ENCODE assay signal across 9 cellular contexts in the genomic region with DNA sequence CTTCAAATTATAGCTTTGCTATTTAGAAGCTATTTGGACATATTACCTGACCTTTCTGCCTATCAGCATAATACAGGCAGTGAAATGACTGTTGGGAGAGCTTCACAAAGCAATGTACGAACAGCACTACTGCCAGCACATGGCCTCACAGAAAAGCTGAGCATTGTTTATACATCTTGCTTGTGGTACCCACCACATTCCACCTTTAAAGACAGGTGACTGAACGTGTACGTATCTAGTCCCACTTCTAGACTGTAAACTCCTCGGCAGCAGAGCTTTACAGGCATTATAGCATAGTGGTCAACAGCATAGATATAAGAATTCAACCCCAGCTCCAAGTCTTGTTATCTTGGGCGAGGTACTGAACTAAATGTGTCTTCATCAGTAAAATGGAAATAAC. TPM values are rescaled to one million over a fixed set of nuclear protein-coding genes. Genes with fewer than 3 reads are reported as not detected.
DNase-seq lines count a peak whose midpoint lies in the region; ATAC-seq and TF ChIP-seq lines count a peak whose summit lies in the region.
"Had no signal": no experiment of that assay in that cellular context is flagged by ENCODE, and none has a peak within 500 bp of the region (broad histone marks: within the 10 kb centered on the region; RNA-seq: fewer than 3 reads in every experiment).

No MANE protein-coding gene starts in this region.

- H3K4me3 Mint-ChIP-seq in stimulated activated naive CD8-positive, alpha-beta T cell treated with anti-CD3 and anti-CD28 coated beads, Interleukin-15, Interleukin-2, amounts not matched to agents 100 ng/mL and 50 ng/mL, for 24 hours, result peak overlapping the region; percentile 86

- H3K27ac ChIP-seq in mammary epithelial cell (ENCODE audit: insufficient read depth, low read depth, low read length), result peak overlapping the region; percentile 95
- H3K27ac ChIP-seq in muscle layer of colon (ENCODE audit: low read depth, low read length), result peak overlapping the region; percentile 85

- CTCF ChIA-PET in mammary epithelial cell (lab: Charles Lee; ENCODE audit: low non-redundant PET), result no interaction called here

- peak overlapping the region; percentile 97 for H3K4me2 ChIP-seq in mammary epithelial cell (ENCODE audit: insufficient read depth, low read depth, low read length)

- dilution Hi-C loops in mammary epithelial cell (cut with HindIII; ENCODE audit: low sequenced_read_pairs), result no loop called here

- TF ChIP-seq CTCF in mammary epithelial cell (conservative IDR thresholded peaks at IDR 0.05 in 1 of 2, IDR thresholded peaks at IDR 0.05 in 1 of 2; ENCODE audit: extremely low read depth in 1 of 2, insufficient read depth in 1 of 2, low read depth in 1 of 2, low read length in 2 of 2), result no peak

- H3K79me2 ChIP-seq in mammary epithelial cell (ENCODE audit: insufficient read depth, low read length), result peaks cover 65% of the 10 kb centered on the region

- H3K27me3 ChIP-seq in mammary epithelial cell (ENCODE audit: insufficient read depth, low read length), result no peaks in the 10 kb centered on the region
- H3K27me3 ChIP-seq in muscle layer of colon (ENCODE audit: control insufficient read depth in 1 of 2, insufficient read depth in 2 of 2, low read length in 2 of 2), result no peaks in the 10 kb centered on the region

- in situ Hi-C loops in mammary epithelial cell (cut with MboI; ENCODE audit: low sequenced_read_pairs in 2 of 2), result no loop called here

- H4K20me1 ChIP-seq in mammary epithelial cell (ENCODE audit: insufficient read depth, low read length), result no peaks in the 10 kb centered on the region

- H3K4me3 ChIP-seq in mammary epithelial cell (replicated peaks in 1 of 3; ENCODE audit: insufficient read depth in 1 of 3, low read depth in 2 of 3, low read length in 3 of 3), result peak overlapping the region; percentile 57 to 84 (median 76)
- H3K4me3 ChIP-seq in muscle layer of colon (ENCODE audit: low read depth in 1 of 2, low read length in 2 of 2), result peak overlapping the region; percentile 33 to 59

- H2AFZ ChIP-seq in mammary epithelial cell (ENCODE audit: low read depth, low read length), result no peak overlapping the region

- peaks cover 70% of the 10 kb centered on the region for H3K4me1 Mint-ChIP-seq in stimulated activated naive CD8-positive, alpha-beta T cell treated with anti-CD3 and anti-CD28 coated beads, Interleukin-15, Interleukin-2, amounts not matched to agents 100 ng/mL and 50 ng/mL, for 24 hours (ENCODE audit: low read depth)

- H3K36me3 Mint-ChIP-seq in stimulated activated naive CD8-positive, alpha-beta T cell treated with anti-CD3 and anti-CD28 coated beads, Interleukin-15, Interleukin-2, amounts not matched to agents 100 ng/mL and 50 ng/mL, for 24 hours (ENCODE audit: low read depth), result peaks cover 50% of the 10 kb centered on the region

- H3K9me3 ChIP-seq in mammary epithelial cell (replicated peaks; ENCODE audit: insufficient read depth, low read length), result no peaks in the 10 kb centered on the region
- no peaks in the 10 kb centered on the region for H3K9me3 ChIP-seq in muscle layer of colon (ENCODE audit: low read length)

- no peaks in the 10 kb centered on the region for H3K36me3 ChIP-seq in mammary epithelial cell (ENCODE audit: insufficient read depth, low read length)
- H3K36me3 ChIP-seq in muscle layer of colon (ENCODE audit: insufficient read depth, low read length), result no peaks in the 10 kb centered on the region

- intact Hi-C loops in mammary epithelial cell (cut with micrococcal nuclease), result no loop called here

- 9% methylated on average over 5 of the region's 5 CpGs for WGBS in mammary epithelial cell (ENCODE audit: low coverage, missing lambda C conversion rate)

- H3K27me3 Mint-ChIP-seq in stimulated activated naive CD8-positive, alpha-beta T cell treated with anti-CD3 and anti-CD28 coated beads, Interleukin-15, Interleukin-2, amounts not matched to agents 100 ng/mL and 50 ng/mL, for 24 hours, result no peaks in the 10 kb centered on the region

- no peak for DNase-seq in stimulated activated naive CD8-positive, alpha-beta T cell treated with anti-CD3 and anti-CD28 coated beads, Interleukin-15, Interleukin-2, amounts not matched to agents 100 U/mL and 50 U/mL, for 24 hours
- DNase-seq in mammary epithelial cell, result no peak
- no peak for DNase-seq in NCI-H2081 treated with DMSO at 0.1 percent for 48 hours (lab: John Stamatoyannopoulos, UW)
- no peak for DNase-seq in NCI-H128 (lab: John Stamatoyannopoulos, UW; ENCODE audit: unreplicated experiment)
- no peak for DNase-seq in inferior parietal cortex (ENCODE audit: extremely low spot score)
- DNase-seq: NCI-H1694 treated with DMSO at 0.1 percent for 48 hours had no signal

- H3K9ac ChIP-seq in mammary epithelial cell (ENCODE audit: insufficient read depth, low read length), result peak overlapping the region; percentile 95
- H3K9ac ChIP-seq in muscle layer of colon (ENCODE audit: low read length), result peak overlapping the region; percentile 89

- H3K4me1 ChIP-seq in mammary epithelial cell (ENCODE audit: insufficient read depth, low read length) (peaks cover 44% of the 10 kb centered on the region), muscle layer of colon (ENCODE audit: insufficient read depth, low read length) (peaks cover 44% of the 10 kb centered on the region)

- ATAC-seq in stimulated activated naive CD8-positive, alpha-beta T cell treated with anti-CD3 and anti-CD28 coated beads, Interleukin-15, Interleukin-2, amounts not matched to agents 100 U/mL and 50 U/mL, for 24 hours, result no peak
- no peak for ATAC-seq in GM21360 (IDR thresholded peaks at IDR 0.05; ENCODE audit: unreplicated experiment)

- H3K9me3 Mint-ChIP-seq in stimulated activated naive CD8-positive, alpha-beta T cell treated with anti-CD3 and anti-CD28 coated beads, Interleukin-15, Interleukin-2, amounts not matched to agents 100 ng/mL and 50 ng/mL, for 24 hours, result no peaks in the 10 kb centered on the region

- H3K27ac Mint-ChIP-seq in stimulated activated naive CD8-positive, alpha-beta T cell treated with anti-CD3 and anti-CD28 coated beads, Interleukin-15, Interleukin-2, amounts not matched to agents 100 ng/mL and 50 ng/mL, for 24 hours, result peak overlapping the region; percentile 94

- BruUV-seq in mammary epithelial cell (replicated peaks; lab: Mats Ljungman, UMichigan), result no TSS peak

RNA-seq across cellular contexts. Expression of a gene that starts 1.6 kb away (rescaled TPM):
- total RNA-seq in mammary epithelial cell, result 10 to 100 TPM; 51.5 to 64.5 TPM
- polyA plus RNA-seq in mammary epithelial cell, result 42.8 TPM
- polyA minus RNA-seq in mammary epithelial cell, result 68.6 TPM

RNA-seq across cellular contexts. Expression of a gene that starts 6.6 kb away (rescaled TPM):
- 10 to 100 TPM; 23.0 to 47.4 TPM for total RNA-seq in mammary epithelial cell
- 20.1 TPM for polyA plus RNA-seq in mammary epithelial cell
- polyA minus RNA-seq in mammary epithelial cell, result 33.3 TPM

RNA-seq across cellular contexts. Expression of a gene that starts 17.4 kb away (rescaled TPM):
- 10 to 100 TPM; 56.5 to 76.7 TPM for total RNA-seq in mammary epithelial cell
- polyA plus RNA-seq in mammary epithelial cell, result 52.0 TPM
- polyA minus RNA-seq in mammary epithelial cell, result 20.8 TPM

RNA-seq across cellular contexts. Expression of a gene that starts 42.7 kb away (rescaled TPM):
- total RNA-seq in mammary epithelial cell, result 10 to 100 TPM; 19.5 to 34.1 TPM
- polyA plus RNA-seq in mammary epithelial cell, result 38.1 TPM
- polyA minus RNA-seq in mammary epithelial cell, result 28.1 TPM

RNA-seq across cellular contexts. Expression of a gene that starts 43.0 kb away (rescaled TPM):
- total RNA-seq in mammary epithelial cell, result 1 to 10 TPM; 2.1 to 5.7 TPM
- 0.52 TPM for polyA plus RNA-seq in mammary epithelial cell
- polyA minus RNA-seq in mammary epithelial cell, result 3.7 TPM
